In genomic region chr9:123081824-123082223, GRCh38 we compare ENCODE assay signal across 8 cellular contexts. TPM values are rescaled to one million over a fixed set of nuclear protein-coding genes. Genes with fewer than 3 reads are reported as not detected.
DNase-seq lines count a peak whose midpoint lies in the region; ATAC-seq, FAIRE-seq and TF ChIP-seq lines count a peak whose summit lies in the region.

No MANE protein-coding gene starts in this region.

- no peak overlapping the region for H3K9ac ChIP-seq in GM23248

- no peaks in the 10 kb centered on the region for H3K4me1 Mint-ChIP-seq in CD4-positive, alpha-beta T cell (ENCODE audit: low read depth)

- no peaks in the 10 kb centered on the region; the same call in 1 of the 2 replicates for H4K20me1 ChIP-seq in GM23248 (ENCODE audit: insufficient read depth)

- FAIRE-seq in pancreas (lab: Jason Lieb, UNC): no peak

- POLR2A ChIA-PET in CD4-positive, alpha-beta T cell (lab: Charles Lee): no interaction called here

- H3K9me2 ChIP-seq in GM23248 (ENCODE audit: insufficient read depth): no peaks in the 10 kb centered on the region

- H3K27ac Mint-ChIP-seq in CD4-positive, alpha-beta T cell: no peak overlapping the region

- TF ChIP-seq POLR2A in esophagus muscularis mucosa (IDR thresholded peaks at IDR 0.05; ENCODE audit: low read depth): no peak

- no peaks in the 10 kb centered on the region for H3K27me3 Mint-ChIP-seq in CD4-positive, alpha-beta T cell

- H3K9me3 Mint-ChIP-seq in CD4-positive, alpha-beta T cell: no peaks in the 10 kb centered on the region

- peak; percentile 65 for TF ChIP-seq CTCF in CD4-positive, alpha-beta T cell (IDR thresholded peaks at IDR 0.05)
- TF ChIP-seq CTCF in esophagus muscularis mucosa (IDR thresholded peaks at IDR 0.05) (peak; percentile 38 to 59 (median 45)), pancreas (IDR thresholded peaks at IDR 0.05) (peak in 2 of 4 donors; percentile 24 to 43)

- H3K79me2 ChIP-seq in GM23248 (ENCODE audit: insufficient read depth): no peaks in the 10 kb centered on the region

- no peak for TF ChIP-seq EP300 in esophagus muscularis mucosa (IDR thresholded peaks at IDR 0.05)

- ATAC-seq in CD4-positive, alpha-beta T cell (ENCODE audit: poor library complexity): peak; percentile 49
- peak; percentile 38 to 68 (median 59) for ATAC-seq in pancreas
- ATAC-seq in HG03159 (IDR thresholded peaks at IDR 0.05; ENCODE audit: unreplicated experiment): no peak
- ATAC-seq in GM19397 (IDR thresholded peaks at IDR 0.05; ENCODE audit: unreplicated experiment): no peak

- H3K9me3 ChIP-seq in CD4-positive, alpha-beta T cell (ENCODE audit: control insufficient read depth, low read length): no peaks in the 10 kb centered on the region
- no peaks in the 10 kb centered on the region for H3K9me3 ChIP-seq in GM23248 (ENCODE audit: low read depth)
- no peaks in the 10 kb centered on the region for H3K9me3 ChIP-seq in esophagus muscularis mucosa
- no peaks in the 10 kb centered on the region for H3K9me3 ChIP-seq in pancreas

- 7 to 16% methylated on average over 2 of the region's 2 CpGs for WGBS in GM23248 (ENCODE audit: low coverage in 1 of 2, low lambda C conversion rate in 2 of 2, missing lambda C conversion rate in 2 of 2), 2 experiments
- 25% methylated on average over 2 of the region's 2 CpGs for WGBS in esophagus muscularis mucosa
- WGBS in pancreas, 2 donors: 18 to 25% methylated on average over 2 of the region's 2 CpGs

- in situ Hi-C loops in GM23248 (cut with MboI): loop anchor here (5.0 kb wide), 1 partner anchor 265 kb away; no protein-coding TSS in a partner anchor

- no peaks in the 10 kb centered on the region for H3K4me1 ChIP-seq in GM23248 (ENCODE audit: insufficient read depth)
- H3K4me1 ChIP-seq in esophagus muscularis mucosa: no peaks in the 10 kb centered on the region
- H3K4me1 ChIP-seq in pancreas: no peaks in the 10 kb centered on the region

- H3K27me3 ChIP-seq in CD4-positive, alpha-beta T cell (ENCODE audit: control insufficient read depth, insufficient read depth, low read length): no peaks in the 10 kb centered on the region
- no peaks in the 10 kb centered on the region for H3K27me3 ChIP-seq in GM23248 (replicated peaks; ENCODE audit: insufficient read depth)
- H3K27me3 ChIP-seq in esophagus muscularis mucosa: no peaks in the 10 kb centered on the region
- no peaks in the 10 kb centered on the region for H3K27me3 ChIP-seq in pancreas

- H2AFZ ChIP-seq in GM23248: no peak overlapping the region

- no peak overlapping the region for H3K4me2 ChIP-seq in GM23248 (ENCODE audit: unreplicated experiment)

- H3F3A ChIP-seq in GM23248 (ENCODE audit: insufficient read depth): no peaks in the 10 kb centered on the region

- CTCF ChIA-PET in CD4-positive, alpha-beta T cell (lab: Charles Lee): interaction anchor here (1.4 to 2.3 kb wide), 2 partner anchors 268 kb away, joined by 7 to 13 read pairs; no protein-coding TSS in a partner anchor

- no peak for DNase-seq in CD4-positive, alpha-beta T cell
- DNase-seq in GM23248: peak; percentile 63
- DNase-seq in SK-N-DZ (ENCODE audit: low spot score): peak; percentile 35
- DNase-seq in esophagus muscularis mucosa (ENCODE audit: extremely low spot score): no peak
- no peak for DNase-seq in pancreas
- DNase-seq in GDM1 (lab: John Stamatoyannopoulos, UW): no peak

- no peak overlapping the region for H3K4me3 ChIP-seq in GM23248
- H3K4me3 ChIP-seq in esophagus muscularis mucosa: no peak overlapping the region
- no peak overlapping the region for H3K4me3 ChIP-seq in pancreas

- H3K27ac ChIP-seq in CD4-positive, alpha-beta T cell (ENCODE audit: low read depth, low read length): no peak overlapping the region
- H3K27ac ChIP-seq in GM23248 (no peak overlapping the region), esophagus muscularis mucosa (replicated peaks in 1 of 4) (no peak overlapping the region), pancreas (no peak overlapping the region)

- H3K36me3 Mint-ChIP-seq in CD4-positive, alpha-beta T cell (ENCODE audit: low read depth): peaks cover 90% of the 10 kb centered on the region

- H3K36me3 ChIP-seq in GM23248 (ENCODE audit: low read depth): peaks cover 6% of the 10 kb centered on the region; the same call in 1 of the 2 replicates
- H3K36me3 ChIP-seq in esophagus muscularis mucosa: peaks cover 4 to 96% (median 65%) of the 10 kb centered on the region in 4 donors
- H3K36me3 ChIP-seq in pancreas: peaks cover 0 to 6% (median 0%) of the 10 kb centered on the region in 3 donors

- intact Hi-C loops in CD4-positive, alpha-beta T cell (cut with DNase I, micrococcal nuclease): loop anchor here (1.0 to 10.0 kb wide), 3 partner anchors 143 to 268 kb away; no protein-coding TSS in a partner anchor
- intact Hi-C loops in esophagus muscularis mucosa (cut with DNase I) (no loop called here), pancreas (cut with DNase I) (loop anchor here in 1 of 3 donors (10.0 kb wide), 1 partner anchor 273 kb away; the partner anchor contains the start of gene CRB2)

- H3K4me3 Mint-ChIP-seq in CD4-positive, alpha-beta T cell: no peak overlapping the region

RNA-seq across cellular contexts. Expression of gene GPR21, which starts 48.4 kb away (rescaled TPM):
- total RNA-seq in CD4-positive, alpha-beta T cell: under 1 TPM; 0.74 to 0.89 TPM
- 0.65 TPM in 1 of 2 replicates, not detected in the other for total RNA-seq in GM23248 (2014; rRNA removed; shearing (Covaris generic))
- not detected in 2 replicates for polyA plus RNA-seq in GM23248 (2016; fragmentation: Nextera tagmentation; extraction: Ambion mirVana)
- not detected in 2 replicates for polyA plus RNA-seq in SK-N-DZ (2014; cell fraction: cytosol; rRNA removed)
- not detected in 2 replicates for polyA plus RNA-seq in SK-N-DZ (2014; cell fraction: nucleus; rRNA removed)
- 1 to 10 TPM in 1 of 4 donors, under 1 TPM in 2, not detected in 1; 0.33 to 1.1 (median 0.52) TPM for total RNA-seq in esophagus muscularis mucosa
- total RNA-seq in pancreas: under 1 TPM in 4 of 6 donors, not detected in 2; 0.16 to 0.97 (median 0.65) TPM
- under 1 TPM in 1 of 2 donors, not detected in 1; 0.23 TPM for polyA plus RNA-seq in pancreas

Comparison
In these comparisons a context has a peak if more than half of its experiments do, and no peak if none do; other contexts are left out.
1. ATAC-seq: peak in CD4-positive, alpha-beta T cell (single experiment) and pancreas (4 of 4); none in HG03159 (single experiment) and GM19397 (single experiment).
2. DNase-seq: peak in GM23248 (single experiment) and SK-N-DZ (single experiment); none in CD4-positive, alpha-beta T cell (0 of 10), esophagus muscularis mucosa (single experiment), pancreas (0 of 6) and GDM1 (single experiment).